In the genomic region with DNA sequence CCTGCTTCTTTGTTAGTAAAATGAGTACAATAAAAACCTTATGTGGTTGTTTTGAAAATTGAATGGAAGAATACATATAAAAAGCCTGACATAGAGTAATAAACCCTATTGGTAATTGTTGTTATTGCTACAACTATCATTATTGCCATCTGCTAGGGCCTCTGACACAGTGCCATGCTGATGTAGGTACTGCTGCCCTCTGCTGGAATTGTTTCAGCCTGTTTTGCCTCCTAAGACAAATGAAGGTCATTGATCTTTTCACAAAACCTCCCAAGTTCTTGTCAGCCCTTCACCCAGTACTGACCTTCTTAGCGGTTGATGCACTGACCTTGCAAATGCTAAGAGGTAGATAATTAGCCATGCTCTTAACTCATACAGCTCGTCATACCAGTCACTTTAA, we compare ENCODE assay signal across 8 cellular contexts.
DNase-seq lines count a peak whose midpoint lies in the region; ATAC-seq and TF ChIP-seq lines count a peak whose summit lies in the region.

No MANE protein-coding gene starts in this region.

- 55 to 61% methylated on average over 2 of the region's 2 CpGs for WGBS in heart right ventricle, 2 donors
- 14% methylated on average over 2 of the region's 2 CpGs for WGBS in right lobe of liver (ENCODE audit: insufficient coverage, low coverage, low lambda C conversion rate, missing lambda C conversion rate)

- H3K4me1 ChIP-seq in heart right ventricle = no peaks in the 10 kb centered on the region
- no peaks in the 10 kb centered on the region for H3K4me1 ChIP-seq in right lobe of liver

- H3K27me3 Mint-ChIP-seq in CD14-positive monocyte (ENCODE audit: low read depth in 3 of 3) = peaks cover 0 to 2% (median 0%) of the 10 kb centered on the region in 3 donors

- intact Hi-C loops in heart right ventricle (cut with DNase I) = no loop called here
- intact Hi-C loops in left cardiac atrium (cut with DNase I) = no loop called here
- intact Hi-C loops in right lobe of liver (cut with DNase I) = no loop called here
- intact Hi-C loops in CD14-positive monocyte (cut with micrococcal nuclease) = no loop called here

- no peaks in the 10 kb centered on the region for H3K9me3 ChIP-seq in heart right ventricle
- no peaks in the 10 kb centered on the region for H3K9me3 ChIP-seq in WERI-Rb-1 (ENCODE audit: severe bottlenecking)
- no peaks in the 10 kb centered on the region for H3K9me3 ChIP-seq in right lobe of liver

- H3K4me3 Mint-ChIP-seq in CD14-positive monocyte = no peak overlapping the region

- DNase-seq in heart right ventricle (no peak), left cardiac atrium (no peak), WERI-Rb-1 (peak; percentile 69), right lobe of liver (peak in 1 of 3 donors; percentile 49), CD14-positive monocyte (ENCODE audit: low spot score) (no peak)

- H3K27me3 ChIP-seq in heart right ventricle = no peaks in the 10 kb centered on the region
- H3K27me3 ChIP-seq in WERI-Rb-1 (ENCODE audit: insufficient read depth, low read depth, severe bottlenecking) = no peaks in the 10 kb centered on the region
- H3K27me3 ChIP-seq in right lobe of liver = no peaks in the 10 kb centered on the region

- no peaks in the 10 kb centered on the region for H3K9me3 Mint-ChIP-seq in CD14-positive monocyte

- ATAC-seq in heart right ventricle (peak in 1 of 8 donors; percentile 44), left cardiac atrium (no peak), HG03575 (IDR thresholded peaks at IDR 0.05; ENCODE audit: extremely low read depth, insufficient number of reproducible peaks, low FRiP score, unreplicated experiment) (peak; percentile 78), right lobe of liver (peak; percentile 70 to 78 (median 74)), GM19395 (IDR thresholded peaks at IDR 0.05; ENCODE audit: unreplicated experiment) (no peak), GM21515 (IDR thresholded peaks at IDR 0.05; ENCODE audit: unreplicated experiment) (no peak)

- H3K4me3 ChIP-seq in heart right ventricle = no peak overlapping the region
- no peak overlapping the region for H3K4me3 ChIP-seq in WERI-Rb-1 (ENCODE audit: low read depth, low read length)
- H3K4me3 ChIP-seq in right lobe of liver = no peak overlapping the region

- peak in 6 of 9 donors; percentile 23 to 48 (median 34) for TF ChIP-seq CTCF in heart right ventricle (IDR thresholded peaks at IDR 0.05)
- TF ChIP-seq CTCF in WERI-Rb-1 (IDR thresholded peaks at IDR 0.05; ENCODE audit: low read depth, low read length) = peak; percentile 69
- peak; percentile 45 to 62 (median 52) for TF ChIP-seq CTCF in right lobe of liver (IDR thresholded peaks at IDR 0.05)
- TF ChIP-seq CTCF in CD14-positive monocyte (IDR thresholded peaks at IDR 0.05) = no peak

- no peak overlapping the region for H3K27ac Mint-ChIP-seq in CD14-positive monocyte

- no peaks in the 10 kb centered on the region for H3K36me3 Mint-ChIP-seq in CD14-positive monocyte

- H3K27ac ChIP-seq in heart right ventricle = no peak overlapping the region
- no peak overlapping the region for H3K27ac ChIP-seq in WERI-Rb-1
- H3K27ac ChIP-seq in right lobe of liver = no peak overlapping the region

- no peak for TF ChIP-seq POLR2A in right lobe of liver (IDR thresholded peaks at IDR 0.05)

- no peaks in the 10 kb centered on the region for H3K4me1 Mint-ChIP-seq in CD14-positive monocyte

- H3K36me3 ChIP-seq in heart right ventricle (no peaks in the 10 kb centered on the region), WERI-Rb-1 (no peaks in the 10 kb centered on the region), right lobe of liver (no peaks in the 10 kb centered on the region)

Comparison
In these comparisons a context has a peak if more than half of its experiments do, and no peak if none do; other contexts are left out.
1. ATAC-seq: peak in HG03575 (single experiment) and right lobe of liver (4 of 4); none in left cardiac atrium (0 of 2), GM19395 (single experiment) and GM21515 (single experiment).